Comparison of ENCODE assay signal across 23 cellular contexts in genomic region chr3:46471371-46471914, GRCh38. TPM values are rescaled to one million over a fixed set of nuclear protein-coding genes. Genes with fewer than 3 reads are reported as not detected.
DNase-seq lines count a peak whose midpoint lies in the region; ATAC-seq and TF ChIP-seq lines count a peak whose summit lies in the region.
"Had no signal": no experiment of that assay in that cellular context is flagged by ENCODE, and none has a peak within 500 bp of the region (broad histone marks: within the 10 kb centered on the region; RNA-seq: fewer than 3 reads in every experiment).

No MANE protein-coding gene starts in this region.

- H2BK12ac ChIP-seq in H9 (ENCODE audit: insufficient read length, low read depth, low read length) = no peak overlapping the region

- no peak for TF ChIP-seq CTCF in H9 (conservative IDR thresholded peaks at IDR 0.05)
- no peak for TF ChIP-seq CTCF in chondrocyte (IDR thresholded peaks at IDR 0.05)
- TF ChIP-seq CTCF in neutrophil (IDR thresholded peaks at IDR 0.05) = no peak
- TF ChIP-seq CTCF in thyroid gland (IDR thresholded peaks at IDR 0.05) = no peak

- no peaks in the 10 kb centered on the region for H3K79me2 ChIP-seq in H9 (ENCODE audit: insufficient read depth, low read length)
- H3K79me2 ChIP-seq in mesendoderm (ENCODE audit: control insufficient read depth, insufficient read depth, low read length) = no peaks in the 10 kb centered on the region

- H3K4me3 Mint-ChIP-seq in H9 (no peak overlapping the region; a peak in 1 of 5 replicates), chondrocyte (ENCODE audit: unreplicated experiment) (no peak overlapping the region)
- no peak overlapping the region for H3K4me3 Mint-ChIP-seq in stimulated activated naive CD8-positive, alpha-beta T cell treated with anti-CD3 and anti-CD28 coated beads, Interleukin-15, amount 100 ng/mL, for 72 hours
- H3K4me3 Mint-ChIP-seq: CD4-positive, alpha-beta T cell had no signal

- no peak overlapping the region for H2AK5ac ChIP-seq in H9 (ENCODE audit: insufficient read length, low read length)
- H2AK5ac ChIP-seq in mesendoderm (ENCODE audit: low read length) = no peak overlapping the region

- no peaks in the 10 kb centered on the region for H4K20me1 ChIP-seq in H9 (ENCODE audit: control insufficient read depth, insufficient read depth, insufficient read length)
- H4K20me1 ChIP-seq: BLaER1 had no signal

- H2BK15ac ChIP-seq in H9 (ENCODE audit: low read depth, low read length) (no peak overlapping the region), mesendoderm (replicated peaks; ENCODE audit: low read depth) (no peak overlapping the region)

- H3K56ac ChIP-seq in H9 (ENCODE audit: insufficient read length, low read depth, low read length) (no peak overlapping the region), mesendoderm (ENCODE audit: low read length) (no peak overlapping the region)

- H3K4me1 Mint-ChIP-seq in H9 (0 out of 4 replicates have a peak, but pooled peaks cover 0 to 4% of the 10 kb centered on the region in 2 experiments), chondrocyte (ENCODE audit: low read depth) (peaks cover under 1% of the 10 kb centered on the region)
- H3K4me1 Mint-ChIP-seq in stimulated activated naive CD8-positive, alpha-beta T cell treated with anti-CD3 and anti-CD28 coated beads, Interleukin-15, amount 100 ng/mL, for 72 hours = no peaks in the 10 kb centered on the region

- H2AFZ ChIP-seq in H9 (ENCODE audit: low read length) = no peak overlapping the region

- peak; percentile 10 for DNase-seq in H9
- peak; percentile 15 for DNase-seq in chondrocyte (ENCODE audit: low spot score)
- DNase-seq in thyroid gland = no peak
- no peak for DNase-seq in stimulated activated naive CD8-positive, alpha-beta T cell treated with anti-CD3 and anti-CD28 coated beads, Interleukin-15, amount 100 ng/mL, for 72 hours
- DNase-seq in mesendoderm = no peak
- DNase-seq: CD4-positive, alpha-beta T cell; DMS153; KBM-7; MM.1S; NCI-H1092; NCI-H1436; NCI-H187 treated with DMSO at 0.1 percent for 48 hours; NCI-H2107; NCI-H446 treated with DMSO at 0.1 percent for 48 hours; NCI-H526 treated with DMSO at 0.1 percent for 48 hours; Right ventricle myocardium superior had no signal

- H3K4me3 ChIP-seq in neutrophil (ENCODE audit: low read depth in 1 of 2, low read length in 1 of 2) (no peak overlapping the region), thyroid gland (replicated peaks in 1 of 3) (no peak overlapping the region), mesendoderm (ENCODE audit: low read length) (no peak overlapping the region)
- H3K4me3 ChIP-seq: BLaER1 had no signal

- no peaks in the 10 kb centered on the region for H3K36me3 ChIP-seq in neutrophil
- no peaks in the 10 kb centered on the region for H3K36me3 ChIP-seq in thyroid gland
- no peaks in the 10 kb centered on the region for H3K36me3 ChIP-seq in mesendoderm (ENCODE audit: control insufficient read depth, insufficient read depth, low read length)
- H3K36me3 ChIP-seq: BLaER1 had no signal

- H4K8ac ChIP-seq in H9 (replicated peaks; ENCODE audit: insufficient read length, low read depth, low read length) (no peak overlapping the region), mesendoderm (ENCODE audit: low read depth, low read length) (no peak overlapping the region)

- H3K27me3 ChIP-seq in H9 (ENCODE audit: insufficient read depth, low read length) = no peaks in the 10 kb centered on the region; the same call in 1 of the 2 replicates
- H3K27me3 ChIP-seq in neutrophil = no peaks in the 10 kb centered on the region
- H3K27me3 ChIP-seq in thyroid gland = no peaks in the 10 kb centered on the region
- no peaks in the 10 kb centered on the region for H3K27me3 ChIP-seq in mesendoderm (ENCODE audit: insufficient read depth, low read length, poor library complexity)
- H3K27me3 ChIP-seq: BLaER1 had no signal

- H4K5ac ChIP-seq in H9 (ENCODE audit: insufficient read length, low read depth, low read length) (no peak overlapping the region), mesendoderm (ENCODE audit: low read length) (no peak overlapping the region)

- peaks cover 4 to 14% (median 6%) of the 10 kb centered on the region in 3 experiments; a peak in 6 of 7 replicates for H3K36me3 Mint-ChIP-seq in H9 (ENCODE audit: insufficient read depth in 1 of 3, low read depth in 3 of 3)
- H3K36me3 Mint-ChIP-seq in chondrocyte (ENCODE audit: low read depth) = peaks cover 9% of the 10 kb centered on the region

- no peaks in the 10 kb centered on the region for H3K9me3 ChIP-seq in H9 (ENCODE audit: control insufficient read depth, low read depth, low read length)
- H3K9me3 ChIP-seq in neutrophil = no peaks in the 10 kb centered on the region
- no peaks in the 10 kb centered on the region for H3K9me3 ChIP-seq in thyroid gland

- H3K14ac ChIP-seq in H9 (ENCODE audit: insufficient read depth, low read length) = no peak overlapping the region

- H3K9me3 Mint-ChIP-seq in H9 (peaks cover 10 to 12% of the 10 kb centered on the region in 2 experiments), chondrocyte (ENCODE audit: low read depth) (peaks cover 18% of the 10 kb centered on the region)
- peaks cover 19 to 24% of the 10 kb centered on the region in 2 donors for H3K9me3 Mint-ChIP-seq in stimulated activated naive CD8-positive, alpha-beta T cell treated with anti-CD3 and anti-CD28 coated beads, Interleukin-15, amount 100 ng/mL, for 72 hours

- H2BK5ac ChIP-seq in H9 (ENCODE audit: insufficient read length, low read length) (no peak overlapping the region), mesendoderm (ENCODE audit: low read length) (no peak overlapping the region)

- peaks cover 19% of the 10 kb centered on the region for H3K27me3 Mint-ChIP-seq in H9 (ENCODE audit: low read depth)
- peaks cover 34% of the 10 kb centered on the region for H3K27me3 Mint-ChIP-seq in chondrocyte (ENCODE audit: low read depth)
- H3K27me3 Mint-ChIP-seq in stimulated activated naive CD8-positive, alpha-beta T cell treated with anti-CD3 and anti-CD28 coated beads, Interleukin-15, amount 100 ng/mL, for 72 hours = peaks cover 30% of the 10 kb centered on the region

- no peak for TF ChIP-seq POLR2A in thyroid gland (IDR thresholded peaks at IDR 0.05)

- no peak overlapping the region for H3K4ac ChIP-seq in H9 (ENCODE audit: low read depth, low read length)
- H3K4ac ChIP-seq in mesendoderm (ENCODE audit: low read depth, low read length) = no peak overlapping the region

- no peaks in the 10 kb centered on the region for H3K23me2 ChIP-seq in H9 (ENCODE audit: insufficient read length, low read depth, low read length, poor library complexity, severe bottlenecking)

- H3K79me1 ChIP-seq in H9 (ENCODE audit: insufficient read depth, low read depth, low read length, poor library complexity, severe bottlenecking) (no peaks in the 10 kb centered on the region), mesendoderm (ENCODE audit: low read length) (no peaks in the 10 kb centered on the region)

- H4K91ac ChIP-seq in H9 (ENCODE audit: insufficient read length, low read depth, low read length) = no peak overlapping the region

- intact Hi-C loops in thyroid gland (cut with DNase I) = no loop called here

- H3K4me1 ChIP-seq in H9 (ENCODE audit: insufficient read depth, low read length) (no peaks in the 10 kb centered on the region), neutrophil (ENCODE audit: control insufficient read depth in 1 of 2, insufficient read depth in 1 of 2, low read depth in 1 of 2, low read length in 1 of 2) (peaks cover 78 to 84% of the 10 kb centered on the region in 2 experiments), thyroid gland (peaks cover 15 to 47% of the 10 kb centered on the region in 2 donors), mesendoderm (ENCODE audit: control insufficient read depth, low read depth, low read length) (no peaks in the 10 kb centered on the region)

- H2BK20ac ChIP-seq in H9 (ENCODE audit: low read depth, low read length, poor library complexity, severe bottlenecking) = no peak overlapping the region

- H2BK120ac ChIP-seq in H9 (ENCODE audit: low read depth, low read length, poor library complexity, severe bottlenecking) (no peak overlapping the region), mesendoderm (ENCODE audit: low read depth, low read length) (no peak overlapping the region)

- no peak overlapping the region for H3K27ac ChIP-seq in H9 (ENCODE audit: insufficient read length, low read depth, low read length)
- H3K27ac ChIP-seq in neutrophil = peak overlapping the region; percentile 79
- peak overlapping the region in 2 of 3 donors; percentile 55 to 60 for H3K27ac ChIP-seq in thyroid gland
- H3K27ac ChIP-seq in mesendoderm (ENCODE audit: low read depth, low read length) = no peak overlapping the region
- H3K27ac ChIP-seq: BLaER1, HL-60 had no signal

- H3K4me2 ChIP-seq in H9 (ENCODE audit: insufficient read depth, insufficient read length, low read length) = no peak overlapping the region
- H3K4me2 ChIP-seq in mesendoderm (ENCODE audit: low read length) = no peak overlapping the region
- H3K4me2 ChIP-seq: BLaER1 had no signal

- no peak for ATAC-seq in stimulated activated naive CD8-positive, alpha-beta T cell treated with anti-CD3 and anti-CD28 coated beads, Interleukin-15, amount 100 ng/mL, for 72 hours
- ATAC-seq in HG03565 (IDR thresholded peaks at IDR 0.05; ENCODE audit: unreplicated experiment) = no peak

- no CpG with 5 or more reads among the region's 5 CpGs for WGBS in H9 (ENCODE audit: extremely low coverage, insufficient read length, low lambda C conversion rate)
- 90 to 91% methylated on average over 5 of the region's 5 CpGs for WGBS in thyroid gland, 2 donors
- no CpG with 5 or more reads among the region's 5 CpGs for WGBS in mesendoderm (ENCODE audit: extremely low coverage, insufficient coverage, low lambda C conversion rate)

- H3K18ac ChIP-seq in H9 (ENCODE audit: insufficient read length, low read depth, low read length) = no peak overlapping the region
- no peak overlapping the region for H3K18ac ChIP-seq in mesendoderm (ENCODE audit: low read length)

- H3K9ac ChIP-seq in H9 (ENCODE audit: extremely low read depth, insufficient read length, low read length) (no peak overlapping the region), mesendoderm (ENCODE audit: low read length) (no peak overlapping the region)
- H3K9ac ChIP-seq: BLaER1 had no signal

- H3K27ac Mint-ChIP-seq in H9 (no peak overlapping the region), chondrocyte (ENCODE audit: unreplicated experiment) (no peak overlapping the region)
- no peak overlapping the region for H3K27ac Mint-ChIP-seq in stimulated activated naive CD8-positive, alpha-beta T cell treated with anti-CD3 and anti-CD28 coated beads, Interleukin-15, amount 100 ng/mL, for 72 hours
- H3K27ac Mint-ChIP-seq: CD4-positive, alpha-beta T cell had no signal

- no peak overlapping the region for H3T11ph ChIP-seq in H9 (ENCODE audit: low read length)

- H3K23ac ChIP-seq in H9 (ENCODE audit: insufficient read length, low read depth, low read length) (no peak overlapping the region), mesendoderm (ENCODE audit: low read length) (no peak overlapping the region)

RNA-seq across cellular contexts. Expression of gene LTF, which starts 6.7 kb away (rescaled TPM):
- total RNA-seq in H9 (2021) = not detected in 2 replicates
- not detected in 3 replicates for total RNA-seq in chondrocyte
- 10 to 100 TPM in 3 of 4 donors, 1 to 10 TPM in 1; 6.3 to 48.6 (median 32.5) TPM for total RNA-seq in thyroid gland
- 0.39 TPM for polyA plus RNA-seq in mesendoderm (2013, experiment 1 of 2)
- 0.36 TPM for polyA plus RNA-seq in mesendoderm (2013, experiment 2 of 2)
- total RNA-seq: CD4-positive, alpha-beta T cell had no signal

RNA-seq across cellular contexts. Expression of gene RTP3, which starts 26.3 kb away (rescaled TPM):
- not detected in 2 replicates for total RNA-seq in H9 (2021)
- total RNA-seq in chondrocyte = not detected in 3 replicates
- not detected for total RNA-seq in thyroid gland
- polyA plus RNA-seq in mesendoderm (2013, experiment 1 of 2) = 0.10 TPM
- polyA plus RNA-seq in mesendoderm (2013, experiment 2 of 2) = 0.11 TPM
- total RNA-seq: CD4-positive, alpha-beta T cell; H1; HT1080; Right ventricle myocardium superior; SK-MEL-5 had no signal

Comparison
In these comparisons a context has a peak if more than half of its experiments do, and no peak if none do; other contexts are left out.
1. DNase-seq: peak in H9 (single experiment) and chondrocyte (single experiment); none in thyroid gland (0 of 2), stimulated activated naive CD8-positive, alpha-beta T cell treated with anti-CD3 and anti-CD28 coated beads, Interleukin-15, amount 100 ng/mL, for 72 hours (0 of 2) and mesendoderm (single experiment).
2. H3K27ac ChIP-seq: peak in neutrophil (single experiment) and thyroid gland (2 of 3); none in H9 (single experiment) and mesendoderm (single experiment).